8 cellular contexts compared by ENCODE assay signal in the genomic region with DNA sequence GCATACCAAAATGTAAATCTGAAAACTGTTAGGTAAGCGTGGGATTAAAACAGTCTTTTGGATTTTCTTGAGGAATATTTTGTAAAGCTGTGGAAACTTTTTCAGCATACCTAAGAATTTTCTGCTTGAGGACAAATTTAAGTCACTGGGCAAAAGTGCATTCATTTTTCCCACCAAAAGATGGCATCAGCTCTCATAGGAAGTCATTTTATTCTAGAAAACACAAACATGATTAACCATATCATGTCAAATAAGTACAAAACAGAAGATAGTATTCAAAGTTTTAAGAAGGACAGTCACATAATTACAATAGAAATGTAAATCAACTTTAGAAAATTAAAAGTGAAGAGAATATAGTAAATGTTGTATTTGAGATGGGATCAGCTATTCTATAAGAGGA.
DNase-seq lines count a peak whose midpoint lies in the region; TF ChIP-seq lines count a peak whose summit lies in the region.

No MANE protein-coding gene starts in this region.

- H3K27me3 ChIP-seq in MM.1S (replicated peaks; ENCODE audit: insufficient read depth, low read length) (no peaks in the 10 kb centered on the region), neural cell (ENCODE audit: insufficient read depth, low read depth, low read length) (no peaks in the 10 kb centered on the region)

- DNase-seq in G401 (ENCODE audit: low spot score) (peak; percentile 24), MM.1S (peak; percentile 51), cerebellar cortex (ENCODE audit: low spot score) (peak; percentile 16), NCI-H2107 (lab: John Stamatoyannopoulos, UW) (no peak), GM20000 (ENCODE audit: low spot score) (no peak), NCI-H524 treated with DMSO at 0.1 percent for 48 hours (lab: John Stamatoyannopoulos, UW) (no peak), NCI-H226 (no peak)

- peak overlapping the region; percentile 19 for H3K4me3 ChIP-seq in MM.1S (ENCODE audit: low read length)
- H3K4me3 ChIP-seq in neural cell (ENCODE audit: low read length) = no peak overlapping the region

- peak; percentile 76 for TF ChIP-seq RAD21 in neural cell (conservative IDR thresholded peaks at IDR 0.05)

- H3K27ac ChIP-seq in MM.1S (ENCODE audit: low read length) (peak overlapping the region; percentile 56; the same call in 1 of the 2 replicates), neural cell (ENCODE audit: low read length) (no peak overlapping the region)

- H3K36me3 ChIP-seq in MM.1S (replicated peaks; ENCODE audit: insufficient read depth, low read length) (no peaks in the 10 kb centered on the region), neural cell (ENCODE audit: insufficient read depth, low read length) (no peaks in the 10 kb centered on the region)

- TF ChIP-seq EP300 in neural cell (conservative IDR thresholded peaks at IDR 0.05; ENCODE audit: poor library complexity, severe bottlenecking) = no peak

- H3K9me2 ChIP-seq in MM.1S (replicated peaks; ENCODE audit: insufficient read depth, low read length) (no peaks in the 10 kb centered on the region), neural cell (ENCODE audit: insufficient read depth, low read length) (no peaks in the 10 kb centered on the region)

- no peaks in the 10 kb centered on the region for H3K9me3 ChIP-seq in MM.1S (replicated peaks; ENCODE audit: insufficient read depth, low read length)
- H3K9me3 ChIP-seq in neural cell (ENCODE audit: low read length) = no peaks in the 10 kb centered on the region

- TF ChIP-seq CTCF in MM.1S (IDR thresholded peaks at IDR 0.05; ENCODE audit: low read length) = peak; percentile 61
- peak; percentile 73 for TF ChIP-seq CTCF in neural cell (IDR thresholded peaks at IDR 0.05; ENCODE audit: poor library complexity, severe bottlenecking)
- TF ChIP-seq CTCF in GM20000 (IDR thresholded peaks at IDR 0.05; ENCODE audit: extremely low read depth, missing control alignments) = no peak

- no peaks in the 10 kb centered on the region for H4K20me1 ChIP-seq in MM.1S (ENCODE audit: insufficient read depth, low read length)
- H4K20me1 ChIP-seq in neural cell (ENCODE audit: insufficient read depth) = no peaks in the 10 kb centered on the region

- H2AFZ ChIP-seq in MM.1S (ENCODE audit: low read length) (peak overlapping the region; percentile 32; the same call in 1 of the 2 replicates), neural cell (ENCODE audit: low read depth, low read length) (no peak overlapping the region)

- H3F3A ChIP-seq in MM.1S (ENCODE audit: insufficient read depth, low read length) (peaks cover 12% of the 10 kb centered on the region), neural cell (ENCODE audit: insufficient read depth, low read length, poor library complexity, severe bottlenecking) (no peaks in the 10 kb centered on the region)

- in situ Hi-C loops in G401 (cut with HindIII; ENCODE audit: low sequenced_read_pairs) = no loop called here

- peaks cover 32% of the 10 kb centered on the region for H3K4me1 ChIP-seq in MM.1S (ENCODE audit: low read length)

- H3K9ac ChIP-seq in MM.1S (ENCODE audit: low read length) (peak overlapping the region; percentile 14; the same call in 1 of the 2 replicates), neural cell (ENCODE audit: low read length) (no peak overlapping the region)

- H3K79me2 ChIP-seq in MM.1S (ENCODE audit: low read length) = no peaks in the 10 kb centered on the region
- H3K79me2 ChIP-seq in neural cell (replicated peaks; ENCODE audit: insufficient read depth, low read length) = no peaks in the 10 kb centered on the region

- H3K4me2 ChIP-seq in MM.1S (ENCODE audit: low read depth, low read length) (peak overlapping the region; percentile 63), neural cell (ENCODE audit: low read length) (no peak overlapping the region)

TF ChIP-seq in neural cell, 6 proteins besides CTCF, POLR2A, EP300 and RAD21:
- TF ChIP-seq SMC3 (conservative IDR thresholded peaks at IDR 0.05; ENCODE audit: poor library complexity) (peak; percentile 86), EZH2 (IDR thresholded peaks at IDR 0.05; ENCODE audit: borderline replicate concordance, insufficient read depth, low read length, poor library complexity, severe bottlenecking) (no peak)
TF ChIP-seq in neural cell: peak in this region for 1.

Comparison
In these comparisons a context has a peak if more than half of its experiments do, and no peak if none do; other contexts are left out.
1. DNase-seq: peak in G401 (single experiment), MM.1S (single experiment) and cerebellar cortex (single experiment); none in NCI-H2107 (single experiment), GM20000 (single experiment), NCI-H524 treated with DMSO at 0.1 percent for 48 hours (single experiment) and NCI-H226 (single experiment).